In genomic region chr4:81351653-81352455, GRCh38 we compare ENCODE assay signal across 8 cellular contexts.
DNase-seq lines count a peak whose midpoint lies in the region; ATAC-seq and TF ChIP-seq lines count a peak whose summit lies in the region.

No MANE protein-coding gene starts in this region.

- H3K4me1 ChIP-seq in iPS DF 6.9 (ENCODE audit: control insufficient read depth, insufficient read depth, low read length) = no peaks in the 10 kb centered on the region

- H3K27ac ChIP-seq in iPS DF 6.9 (ENCODE audit: low read length) = no peak overlapping the region

- no CpG with 5 or more reads among the region's 11 CpGs for WGBS in iPS DF 6.9 (ENCODE audit: insufficient coverage, insufficient read length)

- H3K36me3 ChIP-seq in iPS DF 6.9 (ENCODE audit: control insufficient read depth, insufficient read depth, low read length) = no peaks in the 10 kb centered on the region

- no peaks in the 10 kb centered on the region for H3K9me3 ChIP-seq in iPS DF 6.9 (ENCODE audit: control insufficient read depth, insufficient read depth, low read length)

- ATAC-seq in activated CD4-positive, CD25-positive, alpha-beta regulatory T cell treated with anti-CD3 and anti-CD28 coated beads, Interleukin-2, amount 50 U/mL, for 24 hours = no peak
- peak; percentile 90 for ATAC-seq in HG02642 (IDR thresholded peaks at IDR 0.05; ENCODE audit: poor library complexity, unreplicated experiment)

- in situ Hi-C loops in astrocyte of the cerebellum (cut with HindIII; ENCODE audit: low sequenced_read_pairs) = loop anchor here (25.0 kb wide), 1 partner anchor 290 kb away; no protein-coding TSS in a partner anchor

- H3K27me3 ChIP-seq in iPS DF 6.9 (ENCODE audit: control insufficient read depth, insufficient read depth, low read length) = no peaks in the 10 kb centered on the region

- H3K4me3 ChIP-seq in astrocyte of the cerebellum (ENCODE audit: low read depth, low read length) (no peak overlapping the region), iPS DF 6.9 (ENCODE audit: low read length) (no peak overlapping the region)

- DNase-seq in activated CD4-positive, CD25-positive, alpha-beta regulatory T cell (lab: John Stamatoyannopoulos, UW) = peak; percentile 13 to 47 (median 23)
- DNase-seq in NCI-H128 (lab: John Stamatoyannopoulos, UW; ENCODE audit: unreplicated experiment) (peak; percentile 29), T-helper 2 cell (peak in 3 of 5 experiments; percentile 33 to 51 (median 36)), astrocyte of the cerebellum (ENCODE audit: low read depth) (peak; percentile 77), iPS DF 6.9 (ENCODE audit: low read depth, low spot score) (peak; percentile 73)
- DNase-seq in stimulated activated CD4-positive, alpha-beta T cell treated with anti-CD3 and anti-CD28 coated beads, Interleukin-12 subunit alpha, Interleukin-12 subunit beta, amount 100 ng/mL, for 4 hours = peak; percentile 68

- peak; percentile 93 for TF ChIP-seq CTCF in astrocyte of the cerebellum (IDR thresholded peaks at IDR 0.05; ENCODE audit: low read depth, low read length, missing control alignments)

Comparison
In these comparisons a context has a peak if more than half of its experiments do, and no peak if none do; other contexts are left out.
1. DNase-seq: peak in every context shown above with its lines; median percentile 77 in astrocyte of the cerebellum; 73 in iPS DF 6.9; 68 in stimulated activated CD4-positive, alpha-beta T cell treated with anti-CD3 and anti-CD28 coated beads, Interleukin-12 subunit alpha, Interleukin-12 subunit beta, amount 100 ng/mL, for 4 hours; 36 in T-helper 2 cell; 29 in NCI-H128; 23 in activated CD4-positive, CD25-positive, alpha-beta regulatory T cell.